8 cellular contexts compared by ENCODE assay signal in genomic region chr5:95178046-95178651, GRCh38.
DNase-seq lines count a peak whose midpoint lies in the region; ATAC-seq, FAIRE-seq and TF ChIP-seq lines count a peak whose summit lies in the region.

No MANE protein-coding gene starts in this region.

- no peak for TF ChIP-seq POLR2A in vagina (IDR thresholded peaks at IDR 0.05)

- ATAC-seq in HG03354 (IDR thresholded peaks at IDR 0.05; ENCODE audit: poor library complexity, severe bottlenecking, unreplicated experiment), result peak; percentile 62
- no peak for ATAC-seq in HG02973 (IDR thresholded peaks at IDR 0.05; ENCODE audit: unreplicated experiment)
- no peak for ATAC-seq in pancreas

- no peak for FAIRE-seq in pancreas (lab: Jason Lieb, UNC)

- intact Hi-C loops in pancreas (cut with DNase I), result no loop called here
- intact Hi-C loops in vagina (cut with DNase I), result no loop called here

- H3K27ac ChIP-seq in SJSA1, result peak overlapping the region; percentile 97
- H3K27ac ChIP-seq in iPS-18a (ENCODE audit: low read length), result peak overlapping the region; percentile 25
- no peak overlapping the region for H3K27ac ChIP-seq in pancreas
- no peak overlapping the region for H3K27ac ChIP-seq in vagina

- H3K4me3 ChIP-seq in SJSA1 (no peak overlapping the region), iPS-18a (ENCODE audit: low read length) (no peak overlapping the region), pancreas (no peak overlapping the region), vagina (no peak overlapping the region)

- DNase-seq in Caki2 (ENCODE audit: low read depth), result peak; percentile 99
- DNase-seq in SJSA1 (ENCODE audit: low read depth in 1 of 2, low spot score in 2 of 2), result peak; percentile 99
- DNase-seq in activated CD8-positive, alpha-beta memory T cell treated with anti-CD3 and anti-CD28 coated beads, Interleukin-2, amount 50 U/mL, for 48 hours, result no peak
- no peak for DNase-seq in pancreas
- DNase-seq in vagina (ENCODE audit: extremely low spot score in 2 of 2), result no peak

- H3K36me3 ChIP-seq in SJSA1, result no peaks in the 10 kb centered on the region
- H3K36me3 ChIP-seq in iPS-18a (ENCODE audit: control insufficient read depth, low read depth, low read length), result no peaks in the 10 kb centered on the region
- H3K36me3 ChIP-seq in pancreas, result no peaks in the 10 kb centered on the region
- H3K36me3 ChIP-seq in vagina, result no peaks in the 10 kb centered on the region

- TF ChIP-seq CTCF in pancreas (IDR thresholded peaks at IDR 0.05) (no peak), vagina (IDR thresholded peaks at IDR 0.05) (no peak)

- no peaks in the 10 kb centered on the region for H3K9me3 ChIP-seq in SJSA1 (replicated peaks)
- no peaks in the 10 kb centered on the region for H3K9me3 ChIP-seq in iPS-18a (ENCODE audit: control insufficient read depth, low read depth, low read length)
- H3K9me3 ChIP-seq in pancreas, result no peaks in the 10 kb centered on the region
- H3K9me3 ChIP-seq in vagina, result no peaks in the 10 kb centered on the region

- H3K27me3 ChIP-seq in SJSA1 (replicated peaks) (no peaks in the 10 kb centered on the region), iPS-18a (ENCODE audit: control insufficient read depth, insufficient read depth, low read length) (no peaks in the 10 kb centered on the region), pancreas (no peaks in the 10 kb centered on the region), vagina (no peaks in the 10 kb centered on the region)

- H3K4me1 ChIP-seq in SJSA1 (replicated peaks), result peaks cover 30% of the 10 kb centered on the region
- peaks cover 39% of the 10 kb centered on the region for H3K4me1 ChIP-seq in iPS-18a (ENCODE audit: control insufficient read depth, low read depth, low read length)
- H3K4me1 ChIP-seq in pancreas, result no peaks in the 10 kb centered on the region
- no peaks in the 10 kb centered on the region for H3K4me1 ChIP-seq in vagina

- H3K9ac ChIP-seq in iPS-18a (ENCODE audit: low read length), result peak overlapping the region; percentile 18

- in situ Hi-C loops in Caki2 (cut with HindIII; ENCODE audit: low pct_unique_long_range_greater_than_20kb, low sequenced_read_pairs), result no loop called here

- 37 to 55% methylated on average over 4 of the region's 4 CpGs for WGBS in pancreas, 2 donors

Comparison
In these comparisons a context has a peak if more than half of its experiments do, and no peak if none do; other contexts are left out.
1. DNase-seq: peak in Caki2 (single experiment) and SJSA1 (2 of 2); none in activated CD8-positive, alpha-beta memory T cell treated with anti-CD3 and anti-CD28 coated beads, Interleukin-2, amount 50 U/mL, for 48 hours (single experiment), pancreas (0 of 6) and vagina (0 of 2).
2. H3K27ac ChIP-seq: peak in SJSA1 (single experiment) and iPS-18a (single experiment); none in pancreas (0 of 4) and vagina (single experiment).